7 cellular contexts compared by ENCODE assay signal in the genomic region with DNA sequence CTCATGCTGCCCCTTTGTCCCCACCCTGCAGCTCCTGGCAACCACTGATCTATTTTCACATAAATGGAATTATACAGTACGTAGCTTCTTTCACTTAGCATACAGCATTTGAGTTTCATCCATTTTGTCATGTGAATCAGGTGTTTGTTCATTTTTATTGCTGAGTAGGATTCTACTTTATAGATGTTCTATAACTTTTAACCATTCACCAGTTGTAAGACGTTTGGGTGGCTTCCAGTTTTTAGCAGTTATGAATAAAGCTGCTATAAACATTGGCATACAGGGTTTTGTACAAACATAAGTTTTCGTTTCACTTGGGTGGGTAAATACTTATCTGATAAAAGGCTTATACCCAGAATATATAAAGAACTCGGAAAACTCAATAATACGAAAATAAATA.
"Had no signal": no experiment of that assay in that cellular context is flagged by ENCODE, and none has a peak within 500 bp of the region (broad histone marks: within the 10 kb centered on the region; RNA-seq: fewer than 3 reads in every experiment).

No MANE protein-coding gene starts in this region.

- H3K4me1 Mint-ChIP-seq: GM23338, H9 had no signal

- H3K4me2 ChIP-seq: GM23338 had no signal

- ATAC-seq: GM23338, K562 had no signal

- H3K9me3 Mint-ChIP-seq: GM23338 had no signal

- H3K27ac ChIP-seq: HL-60 had no signal

- H3K4me3 ChIP-seq: GM23338, K562 had no signal

- DNase-seq: H9, HCEC 1CT, IMR-90, KG1 had no signal

- H3K4me3 Mint-ChIP-seq: GM23338, H9 had no signal

- H2AFZ ChIP-seq: GM23338 had no signal

- H3K27ac Mint-ChIP-seq: GM23338, H9 had no signal
